Comparison of ENCODE assay signal across 28 cellular contexts in the genomic region with DNA sequence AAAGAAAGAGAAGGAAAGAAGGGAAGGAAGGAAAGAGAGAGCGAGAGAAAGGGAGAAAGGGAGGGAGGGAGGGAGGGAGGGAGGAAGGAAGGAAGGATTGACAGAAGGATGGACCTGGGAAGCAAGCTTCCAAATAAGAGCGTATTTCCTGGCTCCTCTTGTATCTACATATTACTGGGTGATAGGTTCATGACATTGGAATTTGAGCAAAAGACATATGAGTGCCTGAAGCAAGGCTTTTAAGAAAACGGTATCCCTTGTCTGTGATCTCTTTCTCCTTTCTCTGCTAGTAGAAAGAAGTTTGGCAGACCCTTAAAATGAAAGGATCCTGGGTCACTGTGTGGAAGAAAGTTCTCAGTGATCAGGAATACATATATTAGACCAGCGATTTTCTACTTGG.
"Had no signal": no experiment of that assay in that cellular context is flagged by ENCODE, and none has a peak within 500 bp of the region (broad histone marks: within the 10 kb centered on the region; RNA-seq: fewer than 3 reads in every experiment).

No MANE protein-coding gene starts in this region.

- H3K4me1 ChIP-seq: body of pancreas, esophagus muscularis mucosa had no signal

- H3K4me3 ChIP-seq: adrenal gland, body of pancreas, esophagus muscularis mucosa had no signal

- DNase-seq: activated CD4-positive, alpha-beta memory T cell treated with anti-CD3 and anti-CD28 coated beads for 36 hours; activated CD4-positive, alpha-beta T cell treated with anti-CD3 and anti-CD28 coated beads for 36 hours; activated CD4-positive, alpha-beta T cell treated with anti-CD3 and anti-CD28 coated beads, Interleukin-2, amount 10 ng/mL, durations not matched to agents 24 days and 14 days; activated CD4-positive, CD25-positive, alpha-beta regulatory T cell; activated CD4-positive, CD25-positive, alpha-beta regulatory T cell treated with anti-CD3 and anti-CD28 coated beads, Interleukin-2, amount 50 U/mL, for 72 hours; activated CD8-positive, alpha-beta memory T cell treated with anti-CD3 and anti-CD28 coated beads, Interleukin-2, amount 10 ng/mL, durations not matched to agents 7 days and 5 days; activated CD8-positive, alpha-beta memory T cell treated with anti-CD3 and anti-CD28 coated beads, Interleukin-2, amount 50 U/mL, for 4 hours; activated CD8-positive, alpha-beta T cell treated with anti-CD3 and anti-CD28 coated beads, Interleukin-2, amount 10 ng/mL, durations not matched to agents 7 days and 5 days; activated effector memory CD4-positive, alpha-beta T cell treated with anti-CD3 and anti-CD28 coated beads, Interleukin-2, amount 50 U/mL, for 16 hours; activated naive CD4-positive, alpha-beta T cell treated with anti-CD3 and anti-CD28 coated beads for 36 hours; activated naive CD8-positive, alpha-beta T cell treated with anti-CD3 and anti-CD28 coated beads for 36 hours; activated naive CD8-positive, alpha-beta T cell treated with anti-CD3 and anti-CD28 coated beads, Interleukin-2, amount 50 U/mL, for 24 hours; activated T-cell treated with anti-CD3 and anti-CD28 coated beads, Interleukin-2, amount 50 U/mL, for 1 hour; activated T-cell treated with anti-CD3 and anti-CD28 coated beads, Interleukin-2, amount 50 U/mL, for 48 hours; adrenal gland; amygdala; aorta; body of pancreas; caudate nucleus; cortex of kidney; dermis blood vessel endothelial cell; effector CD4-positive, alpha-beta T cell; effector memory CD8-positive, alpha-beta T cell; erythroblast; T-helper 1 cell; T-helper 17 cell; T1000 had no signal

- H3K36me3 ChIP-seq: adrenal gland, esophagus muscularis mucosa had no signal

- H3K27me3 ChIP-seq: adrenal gland, body of pancreas, esophagus muscularis mucosa had no signal

- H3K9me3 ChIP-seq: adrenal gland, body of pancreas, esophagus muscularis mucosa had no signal

- H3K27ac ChIP-seq: adrenal gland, body of pancreas, esophagus muscularis mucosa had no signal
